1 cellular context compared by ENCODE assay signal in the genomic region with DNA sequence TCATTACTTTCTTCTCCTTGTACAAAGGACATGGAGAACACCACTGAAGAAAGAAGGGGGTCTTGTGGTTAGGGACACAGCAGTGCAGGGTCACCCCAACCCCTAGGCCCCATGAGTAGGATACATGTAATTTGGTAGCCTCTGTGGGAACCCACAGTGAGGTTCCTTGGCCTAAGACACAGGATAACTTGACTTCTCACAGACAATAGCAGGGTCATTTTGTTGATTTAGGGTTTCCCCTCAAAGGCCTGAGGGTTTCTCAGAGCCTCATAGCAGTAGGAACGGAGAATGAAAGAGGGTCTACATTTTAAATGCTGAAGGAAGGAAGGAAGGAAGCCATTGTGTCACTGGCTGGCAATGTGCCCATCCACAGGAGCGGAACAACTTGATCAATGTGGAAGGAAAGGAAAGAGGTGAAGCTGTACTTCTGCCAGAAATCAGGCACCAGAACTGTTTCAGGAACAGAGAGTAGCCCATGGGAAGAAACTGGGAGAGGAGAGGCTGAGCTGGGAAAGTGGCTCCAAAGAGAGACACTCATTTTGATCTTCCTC.
TF ChIP-seq lines count a peak whose summit lies in the region.

No MANE protein-coding gene starts in this region.

TF ChIP-seq in K562, 482 proteins besides CTCF, POLR2A, EP300 and RAD21:
- peak; percentile 58 for TF ChIP-seq NFIC (IDR thresholded peaks at IDR 0.05)
- TF ChIP-seq, protein P1, sequence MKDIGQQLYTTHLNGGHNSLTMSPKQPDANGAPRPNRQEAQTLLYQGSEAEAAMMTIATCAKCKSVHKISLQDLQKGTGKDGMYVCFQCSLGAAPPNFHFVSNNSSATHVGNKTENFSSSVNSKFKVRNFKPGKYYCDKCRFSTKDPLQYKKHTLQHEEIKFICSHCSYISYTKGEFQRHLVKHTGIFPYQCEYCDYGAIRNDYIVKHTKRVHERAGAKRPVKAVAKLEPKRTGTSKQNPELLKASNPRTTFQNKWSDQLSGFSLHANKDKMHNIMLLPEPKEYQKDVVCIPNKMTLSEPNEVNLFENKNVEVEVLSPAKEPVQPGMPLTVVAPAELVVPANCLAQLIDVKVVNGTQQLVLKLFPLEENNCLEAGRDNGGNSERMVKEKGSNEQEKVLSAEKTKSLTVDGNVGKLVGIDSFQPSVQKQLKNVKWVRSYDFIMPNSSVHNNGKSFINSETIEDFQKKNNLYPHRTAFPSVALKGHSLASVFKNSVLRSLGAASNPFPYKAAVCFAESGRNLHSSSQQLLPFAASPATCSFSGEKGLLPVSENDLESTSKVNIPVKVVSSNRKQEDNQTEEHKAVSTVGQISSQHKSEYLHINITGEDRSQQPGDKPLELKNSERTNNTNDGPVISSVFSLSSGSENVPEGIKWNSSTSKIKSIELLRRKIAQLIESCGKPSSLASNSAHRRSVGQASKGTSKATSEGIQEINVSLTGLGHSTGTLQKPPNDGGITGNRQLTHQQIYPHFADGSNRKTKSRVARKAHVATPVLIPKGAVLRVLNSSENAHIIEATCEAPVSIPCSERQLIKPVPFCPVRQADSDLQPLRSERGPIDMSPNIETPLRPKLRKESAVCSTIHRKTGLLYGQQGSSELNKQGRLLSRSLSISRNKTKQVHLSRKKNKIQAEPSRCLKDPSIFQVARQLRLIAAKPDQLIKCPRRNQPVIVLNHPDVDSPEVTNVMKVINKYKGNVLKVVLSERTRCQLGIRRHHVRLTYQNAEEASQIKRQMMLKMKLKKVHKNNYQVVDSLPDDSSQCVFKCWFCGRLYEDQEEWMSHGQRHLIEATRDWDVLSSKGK (CRISPR knock-in tag; IDR thresholded peaks at IDR 0.05) = no peak
- no peak for TF ChIP-seq SRSF9 (IDR thresholded peaks at IDR 0.05; ENCODE audit: borderline replicate concordance, low read depth, low read length)
- TF ChIP-seq, protein P2, sequence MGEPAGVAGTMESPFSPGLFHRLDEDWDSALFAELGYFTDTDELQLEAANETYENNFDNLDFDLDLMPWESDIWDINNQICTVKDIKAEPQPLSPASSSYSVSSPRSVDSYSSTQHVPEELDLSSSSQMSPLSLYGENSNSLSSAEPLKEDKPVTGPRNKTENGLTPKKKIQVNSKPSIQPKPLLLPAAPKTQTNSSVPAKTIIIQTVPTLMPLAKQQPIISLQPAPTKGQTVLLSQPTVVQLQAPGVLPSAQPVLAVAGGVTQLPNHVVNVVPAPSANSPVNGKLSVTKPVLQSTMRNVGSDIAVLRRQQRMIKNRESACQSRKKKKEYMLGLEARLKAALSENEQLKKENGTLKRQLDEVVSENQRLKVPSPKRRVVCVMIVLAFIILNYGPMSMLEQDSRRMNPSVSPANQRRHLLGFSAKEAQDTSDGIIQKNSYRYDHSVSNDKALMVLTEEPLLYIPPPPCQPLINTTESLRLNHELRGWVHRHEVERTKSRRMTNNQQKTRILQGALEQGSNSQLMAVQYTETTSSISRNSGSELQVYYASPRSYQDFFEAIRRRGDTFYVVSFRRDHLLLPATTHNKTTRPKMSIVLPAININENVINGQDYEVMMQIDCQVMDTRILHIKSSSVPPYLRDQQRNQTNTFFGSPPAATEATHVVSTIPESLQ (CRISPR knock-in tag; IDR thresholded peaks at IDR 0.05) = no peak
TF ChIP-seq in K562: peak in this region for 1.
